Comparison of ENCODE assay signal across 19 cellular contexts in the genomic region with DNA sequence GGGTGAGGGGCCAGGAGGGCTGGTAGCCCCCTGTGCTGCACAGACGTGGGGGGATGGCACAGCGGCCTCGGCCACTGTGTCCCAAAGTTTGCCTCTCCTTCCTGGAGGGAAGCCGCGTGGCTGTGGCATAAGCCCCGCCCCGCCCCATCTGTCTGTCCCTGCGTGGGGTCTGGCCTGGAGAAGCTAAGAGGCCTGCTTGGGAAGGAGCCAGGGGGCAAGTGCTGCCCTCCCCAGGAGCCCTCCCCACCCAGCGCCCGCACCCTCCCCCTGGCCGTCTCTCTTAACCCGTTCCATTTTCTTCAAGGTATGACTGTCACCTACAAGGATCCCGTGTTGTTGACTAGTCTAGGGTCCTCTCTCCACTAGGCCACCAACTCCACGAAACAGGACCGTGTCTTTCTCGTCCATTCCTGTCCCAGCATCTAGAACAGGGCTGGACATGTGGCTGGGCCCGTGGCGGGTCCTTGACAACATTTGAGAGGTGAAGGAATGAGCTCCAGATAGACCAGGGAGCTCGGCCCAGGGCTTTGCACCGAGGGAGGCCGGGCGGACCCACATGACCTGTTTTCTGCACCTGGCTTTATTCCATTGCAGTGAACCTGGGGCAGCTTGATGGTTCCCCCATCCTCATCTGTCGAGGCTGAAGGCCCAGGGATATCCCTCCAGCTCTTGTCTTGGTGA.
A peak's percentile ranks its signal among the peaks of the same experiment; 100 is the strongest.
DNase-seq lines count a peak whose midpoint lies in the region; ATAC-seq and TF ChIP-seq lines count a peak whose summit lies in the region.
"Had no signal": no experiment of that assay in that cellular context is flagged by ENCODE, and none has a peak within 500 bp of the region (broad histone marks: within the 10 kb centered on the region; RNA-seq: fewer than 3 reads in every experiment).

No MANE protein-coding gene starts in this region.

- CTCF ChIA-PET in activated B cell treated with CpG ODN at 0.5 μM for 24 hours (lab: Charles Lee): no interaction called here

- TF ChIP-seq CTCF in activated B cell treated with CpG ODN at 0.5 μM for 24 hours (IDR thresholded peaks at IDR 0.05): no peak
- TF ChIP-seq CTCF in type B pancreatic cell (conservative IDR thresholded peaks at IDR 0.05): no peak

- peaks cover 6% of the 10 kb centered on the region for H3K9me3 Mint-ChIP-seq in activated B cell treated with CpG ODN at 0.5 μM for 24 hours
- H3K9me3 Mint-ChIP-seq in type B pancreatic cell: peaks cover 10% of the 10 kb centered on the region

- no peaks in the 10 kb centered on the region for H3K4me1 Mint-ChIP-seq in activated B cell treated with CpG ODN at 0.5 μM for 24 hours
- no peaks in the 10 kb centered on the region for H3K4me1 Mint-ChIP-seq in type B pancreatic cell (ENCODE audit: unreplicated experiment)
- H3K4me1 Mint-ChIP-seq: IgD-negative memory B cell; nephron progenitor cell; stimulated activated memory B cell treated with anti-CD40 and anti-IgM and Interleukin-4, amounts not matched to agents 10 μg/mL and 1 μg/mL and 100 μg/mL, for 72 hours had no signal

- intact Hi-C loops in Right ventricle myocardium superior (cut with DNase I) (no loop called here), left cardiac atrium (cut with DNase I) (no loop called here), activated B cell treated with CpG ODN at 0.5 μM for 24 hours (cut with micrococcal nuclease) (no loop called here)

- no peaks in the 10 kb centered on the region for H3K27me3 Mint-ChIP-seq in activated B cell treated with CpG ODN at 0.5 μM for 24 hours
- H3K27me3 Mint-ChIP-seq in type B pancreatic cell: no peaks in the 10 kb centered on the region
- H3K27me3 Mint-ChIP-seq: activated CD8-positive, alpha-beta T cell treated with anti-CD3 and anti-CD28 coated beads for 36 hours; IgD-negative memory B cell; progenitor cell of endocrine pancreas; stimulated activated memory B cell treated with anti-CD40 and anti-IgM and Interleukin-4, amounts not matched to agents 10 μg/mL and 1 μg/mL and 100 μg/mL, for 72 hours had no signal

- no peaks in the 10 kb centered on the region for H3K36me3 Mint-ChIP-seq in activated B cell treated with CpG ODN at 0.5 μM for 24 hours (ENCODE audit: low read depth)
- H3K36me3 Mint-ChIP-seq in type B pancreatic cell: no peaks in the 10 kb centered on the region
- H3K36me3 Mint-ChIP-seq: stimulated activated memory B cell treated with anti-CD40 and anti-IgM and Interleukin-4, amounts not matched to agents 10 μg/mL and 1 μg/mL and 100 μg/mL, for 72 hours had no signal

- DNase-seq in Right ventricle myocardium superior (peak; percentile 32), left cardiac atrium (no peak), activated B cell treated with CpG ODN at 0.5 μM for 24 hours (peak; percentile 7), mesenteric fat pad (ENCODE audit: low spot score) (peak; percentile 82), type B pancreatic cell (ENCODE audit: extremely low spot score, unreplicated experiment) (peak; percentile 55), amygdala (lab: John Stamatoyannopoulos, UW) (no peak), NCI-H1048 (lab: John Stamatoyannopoulos, UW) (no peak)
- no peak for DNase-seq in central memory CD4-positive, alpha-beta T cell
- DNase-seq: activated CD8-positive, alpha-beta T cell treated with anti-CD3 and anti-CD28 coated beads for 36 hours; colonic mucosa; GDM1; left colon; midbrain; nephron progenitor cell; RPMI8226 had no signal

- ATAC-seq in Right ventricle myocardium superior (ENCODE audit: poor library complexity) (no peak), left cardiac atrium (no peak), activated B cell treated with CpG ODN at 0.5 μM for 24 hours (ENCODE audit: low read depth) (no peak)
- ATAC-seq: activated CD8-positive, alpha-beta T cell treated with anti-CD3 and anti-CD28 coated beads for 36 hours; left colon; SK-N-SH treated with all-trans-retinoic acid at 6 μM for 48 hours; stimulated activated memory B cell treated with anti-CD40 and anti-IgM and Interleukin-4, amounts not matched to agents 10 μg/mL and 1 μg/mL and 100 μg/mL, for 72 hours had no signal

- H3K4me3 Mint-ChIP-seq in activated B cell treated with CpG ODN at 0.5 μM for 24 hours (no peak overlapping the region), type B pancreatic cell (no peak overlapping the region)
- H3K4me3 Mint-ChIP-seq: activated CD8-positive, alpha-beta T cell treated with anti-CD3 and anti-CD28 coated beads for 36 hours; IgD-negative memory B cell; nephron progenitor cell; stimulated activated memory B cell treated with anti-CD40 and anti-IgM and Interleukin-4, amounts not matched to agents 10 μg/mL and 1 μg/mL and 100 μg/mL, for 72 hours had no signal

- no peak overlapping the region for H3K27ac Mint-ChIP-seq in activated B cell treated with CpG ODN at 0.5 μM for 24 hours
- no peak overlapping the region for H3K27ac Mint-ChIP-seq in type B pancreatic cell
- H3K27ac Mint-ChIP-seq: activated CD8-positive, alpha-beta T cell treated with anti-CD3 and anti-CD28 coated beads for 36 hours; IgD-negative memory B cell; nephron progenitor cell; progenitor cell of endocrine pancreas; stimulated activated memory B cell treated with anti-CD40 and anti-IgM and Interleukin-4, amounts not matched to agents 10 μg/mL and 1 μg/mL and 100 μg/mL, for 72 hours had no signal

- POLR2A ChIA-PET in activated B cell treated with CpG ODN at 0.5 μM for 24 hours (lab: Charles Lee): no interaction called here

Comparison
In these comparisons a context has a peak if more than half of its experiments do, and no peak if none do; other contexts are left out.
1. DNase-seq: peak in Right ventricle myocardium superior (single experiment), activated B cell treated with CpG ODN at 0.5 μM for 24 hours (single experiment), mesenteric fat pad (single experiment) and type B pancreatic cell (single experiment); none in left cardiac atrium (single experiment), amygdala (0 of 56), central memory CD4-positive, alpha-beta T cell (single experiment) and NCI-H1048 (single experiment).